ENCODE assay signal across 8 cellular contexts in the genomic region with DNA sequence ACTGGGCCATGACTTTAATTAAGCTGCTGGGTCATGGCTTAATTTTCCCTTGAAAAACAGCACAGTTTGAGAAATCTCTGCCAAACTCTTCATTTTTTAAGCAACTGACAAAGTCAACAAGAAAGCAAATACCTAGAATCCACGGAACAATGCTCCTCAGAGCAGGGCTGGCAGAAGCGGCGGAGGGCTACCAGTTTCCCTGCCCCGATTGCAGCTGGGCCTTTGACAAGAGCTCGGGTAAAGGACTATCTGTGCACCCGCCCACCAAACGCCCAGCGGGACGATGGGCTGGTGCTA. TPM values are rescaled to one million over a fixed set of nuclear protein-coding genes. Genes with fewer than 3 reads are reported as not detected.
DNase-seq lines count a peak whose midpoint lies in the region; ATAC-seq and TF ChIP-seq lines count a peak whose summit lies in the region.

No MANE protein-coding gene starts in this region.

- TF ChIP-seq POLR2A in esophagus muscularis mucosa (IDR thresholded peaks at IDR 0.05; ENCODE audit: low read depth) = no peak

- H3K27ac ChIP-seq in RWPE2 (ENCODE audit: poor library complexity, severe bottlenecking) = peak overlapping the region; percentile 85
- H3K27ac ChIP-seq in esophagus muscularis mucosa (replicated peaks in 1 of 4) = peak overlapping the region; percentile 92 to 98 (median 98)

- WGBS in esophagus muscularis mucosa = 0% methylated on average over 4 of the region's 9 CpGs

- H3K36me3 ChIP-seq in RWPE2 (ENCODE audit: low read depth) (no peaks in the 10 kb centered on the region; the same call in 1 of the 2 replicates), esophagus muscularis mucosa (no peaks in the 10 kb centered on the region)

- no peak for TF ChIP-seq EP300 in esophagus muscularis mucosa (IDR thresholded peaks at IDR 0.05)

- H3K4me3 ChIP-seq in RWPE2 (ENCODE audit: severe bottlenecking) (peak overlapping the region; percentile 67), esophagus muscularis mucosa (peak overlapping the region; percentile 66 to 93 (median 91))

- ATAC-seq in GM21576 (IDR thresholded peaks at IDR 0.05; ENCODE audit: unreplicated experiment) = peak; percentile 40
- ATAC-seq in RWPE2 (ENCODE audit: low read depth) = peak; percentile 32
- peak; percentile 37 for ATAC-seq in omental fat pad (ENCODE audit: low FRiP score)
- ATAC-seq in HG02623 (IDR thresholded peaks at IDR 0.05; ENCODE audit: unreplicated experiment) = no peak

- H3K9me3 ChIP-seq in RWPE2 (ENCODE audit: severe bottlenecking) (no peaks in the 10 kb centered on the region), esophagus muscularis mucosa (no peaks in the 10 kb centered on the region)

- DNase-seq in RWPE2 (ENCODE audit: low spot score) (no peak), esophagus muscularis mucosa (ENCODE audit: extremely low spot score) (no peak), omental fat pad (ENCODE audit: low spot score) (no peak), SIG-M5 treated with dmso at 0.1 percent for 504 hours (lab: John Stamatoyannopoulos, UW; ENCODE audit: unreplicated experiment) (no peak), NCI-H2171 (lab: John Stamatoyannopoulos, UW) (no peak), GM19240 (ENCODE audit: insufficient read length, low spot score) (no peak)

- intact Hi-C loops in esophagus muscularis mucosa (cut with DNase I) = loop anchor here (2.0 kb wide), 1 partner anchor 42 kb away; no protein-coding TSS in a partner anchor

- H3K27me3 ChIP-seq in RWPE2 (ENCODE audit: insufficient read depth, poor library complexity, severe bottlenecking) = no peaks in the 10 kb centered on the region
- no peaks in the 10 kb centered on the region for H3K27me3 ChIP-seq in esophagus muscularis mucosa

- H3K4me1 ChIP-seq in RWPE2 (ENCODE audit: insufficient read depth, poor library complexity, severe bottlenecking) (peaks cover 12% of the 10 kb centered on the region), esophagus muscularis mucosa (peaks cover 41 to 59% (median 57%) of the 10 kb centered on the region in 4 donors)

- no peak for TF ChIP-seq CTCF in RWPE2 (IDR thresholded peaks at IDR 0.05; ENCODE audit: poor library complexity, severe bottlenecking)
- TF ChIP-seq CTCF in esophagus muscularis mucosa (IDR thresholded peaks at IDR 0.05) = no peak
- no peak for TF ChIP-seq CTCF in omental fat pad (IDR thresholded peaks at IDR 0.05)

RNA-seq across cellular contexts. Expression of a gene that starts 1.2 kb away (rescaled TPM):
- total RNA-seq in esophagus muscularis mucosa (10 to 100 TPM; 41.7 to 46.5 (median 45.0) TPM), omental fat pad (10 to 100 TPM; 30.3 to 46.2 (median 34.8) TPM)
